ENCODE assay signal across 24 cellular contexts in genomic region chr6:111283707-111284106, GRCh38.
"Had no signal": no experiment of that assay in that cellular context is flagged by ENCODE, and none has a peak within 500 bp of the region (broad histone marks: within the 10 kb centered on the region; RNA-seq: fewer than 3 reads in every experiment).

No MANE protein-coding gene starts in this region.

- H3K36me3 ChIP-seq: thyroid gland had no signal

- H3K4me1 Mint-ChIP-seq: activated naive CD4-positive, alpha-beta T cell treated with anti-CD3 and anti-CD28 coated beads, Interleukin-2, amount 10 ng/mL, durations not matched to agents 7 days and 5 days; brain had no signal

- ATAC-seq: activated naive CD8-positive, alpha-beta T cell treated with anti-CD3 and anti-CD28 coated beads, Interleukin-2, amount 50 U/mL, for 24 hours; left colon; lower lobe of right lung had no signal

- H3K9me3 Mint-ChIP-seq: activated naive CD4-positive, alpha-beta T cell treated with anti-CD3 and anti-CD28 coated beads, Interleukin-2, amount 10 ng/mL, durations not matched to agents 7 days and 5 days; activated naive CD8-positive, alpha-beta T cell treated with anti-CD3 and anti-CD28 coated beads, Interleukin-2, amount 50 U/mL, for 24 hours had no signal

- H3K4me3 ChIP-seq: lower lobe of right lung, thyroid gland had no signal

- H3K4me3 Mint-ChIP-seq: activated naive CD4-positive, alpha-beta T cell treated with anti-CD3 and anti-CD28 coated beads, Interleukin-2, amount 10 ng/mL, durations not matched to agents 7 days and 5 days; activated naive CD8-positive, alpha-beta T cell treated with anti-CD3 and anti-CD28 coated beads, Interleukin-2, amount 50 U/mL, for 24 hours; brain; endodermal cell; nephron progenitor cell had no signal

- H3K4me1 ChIP-seq: lower lobe of right lung, thyroid gland had no signal

- FAIRE-seq: colon, islet of Langerhans, urothelium cell line had no signal

- H3K27me3 Mint-ChIP-seq: activated naive CD4-positive, alpha-beta T cell treated with anti-CD3 and anti-CD28 coated beads, Interleukin-2, amount 10 ng/mL, durations not matched to agents 7 days and 5 days; activated naive CD8-positive, alpha-beta T cell treated with anti-CD3 and anti-CD28 coated beads, Interleukin-2, amount 50 U/mL, for 24 hours; brain had no signal

- H3K27ac ChIP-seq: epithelial cell of prostate, lower lobe of right lung, thyroid gland had no signal

- H3K27ac Mint-ChIP-seq: activated naive CD4-positive, alpha-beta T cell treated with anti-CD3 and anti-CD28 coated beads, Interleukin-2, amount 10 ng/mL, durations not matched to agents 7 days and 5 days; activated naive CD8-positive, alpha-beta T cell treated with anti-CD3 and anti-CD28 coated beads, Interleukin-2, amount 50 U/mL, for 24 hours; endodermal cell; nephron progenitor cell had no signal

- DNase-seq: activated CD4-positive, alpha-beta T cell treated with anti-CD3 and anti-CD28 coated beads for 1 hour; activated CD8-positive, alpha-beta memory T cell treated with anti-CD3 and anti-CD28 coated beads for 24 hours; activated CD8-positive, alpha-beta memory T cell treated with anti-CD3 and anti-CD28 coated beads, Interleukin-2, amount 50 U/mL, for 48 hours; activated effector memory CD4-positive, alpha-beta T cell treated with Interleukin-2 at 50 U/mL for 16 hours; activated naive CD4-positive, alpha-beta T cell treated with anti-CD3 and anti-CD28 coated beads, Interleukin-2, amount 10 ng/mL, durations not matched to agents 7 days and 5 days; activated naive CD8-positive, alpha-beta T cell treated with anti-CD3 and anti-CD28 coated beads, Interleukin-2, amount 50 U/mL, for 24 hours; activated T-cell treated with anti-CD3 and anti-CD28 coated beads, Interleukin-2, amount 50 U/mL, for 48 hours; anterior cingulate cortex; caudate nucleus; endodermal cell; foreskin fibroblast; left colon; lower lobe of right lung; midbrain; nephron progenitor cell; nucleus accumbens; retina; stimulated activated naive CD4-positive, alpha-beta T cell treated with Interleukin-2 at 50 U/mL for 16 hours; thyroid gland had no signal

- H3K27me3 ChIP-seq: thyroid gland had no signal

- H3K9me3 ChIP-seq: lower lobe of right lung, thyroid gland had no signal
